In genomic region chr6:53647437-53648094, GRCh38 we compare ENCODE assay signal across 8 cellular contexts. TPM values are rescaled to one million over a fixed set of nuclear protein-coding genes. Genes with fewer than 3 reads are reported as not detected.
DNase-seq lines count a peak whose midpoint lies in the region; ATAC-seq and TF ChIP-seq lines count a peak whose summit lies in the region.

No MANE protein-coding gene starts in this region.

- H3K4me1 Mint-ChIP-seq in dendritic cell treated with granulocyte-macrophage colony-stimulating factor and Interleukin-4, amounts not matched to agents 40 ng/mL and 50 ng/mL, for 4 days (ENCODE audit: low read depth): peaks cover 39% of the 10 kb centered on the region
- peaks cover 5% of the 10 kb centered on the region for H3K4me1 Mint-ChIP-seq in neural progenitor cell

- H3K4me3 ChIP-seq in OCI-LY7 (ENCODE audit: low read depth, low read length, poor library complexity, severe bottlenecking) (no peak overlapping the region), brain microvascular endothelial cell (ENCODE audit: low read depth, low read length) (no peak overlapping the region), neural progenitor cell (no peak overlapping the region)

- no peaks in the 10 kb centered on the region for H3K9me3 Mint-ChIP-seq in dendritic cell treated with granulocyte-macrophage colony-stimulating factor and Interleukin-4, amounts not matched to agents 40 ng/mL and 50 ng/mL, for 4 days
- H3K9me3 Mint-ChIP-seq in neural progenitor cell: no peaks in the 10 kb centered on the region

- no TSS peak for BruUV-seq in OCI-LY7 (replicated peaks; lab: Mats Ljungman, UMichigan)

- no peak overlapping the region; the same call in 1 of the 2 replicates for H2AFZ ChIP-seq in OCI-LY7 (ENCODE audit: low read length)
- no peak overlapping the region for H2AFZ ChIP-seq in neural progenitor cell (replicated peaks)

- intact Hi-C loops in OCI-LY7 (cut with micrococcal nuclease; ENCODE audit: unreplicated experiment): no loop called here
- intact Hi-C loops in dendritic cell treated with granulocyte-macrophage colony-stimulating factor and Interleukin-4, amounts not matched to agents 40 ng/mL and 50 ng/mL, for 4 days (cut with micrococcal nuclease): loop anchor here (5.0 kb wide), 1 partner anchor 55 kb away; no protein-coding TSS in a partner anchor

- H3K36me3 ChIP-seq in OCI-LY7 (ENCODE audit: insufficient read depth, low read length): no peaks in the 10 kb centered on the region
- H3K36me3 ChIP-seq in brain microvascular endothelial cell (replicated peaks): no peaks in the 10 kb centered on the region
- H3K36me3 ChIP-seq in neural progenitor cell: no peaks in the 10 kb centered on the region

- CTCF ChIA-PET in OCI-LY7 (lab: Charles Lee; ENCODE audit: unreplicated experiment): no interaction called here

- H3K9me3 ChIP-seq in OCI-LY7 (ENCODE audit: low read length) (no peaks in the 10 kb centered on the region), neural progenitor cell (ENCODE audit: low read depth) (no peaks in the 10 kb centered on the region)

- ATAC-seq in GM18909 (IDR thresholded peaks at IDR 0.05; ENCODE audit: poor library complexity, unreplicated experiment): peak; percentile 71
- peak; percentile 80 for ATAC-seq in HG02885 (IDR thresholded peaks at IDR 0.05; ENCODE audit: poor library complexity, unreplicated experiment)

- TF ChIP-seq CTCF in OCI-LY7 (conservative IDR thresholded peaks at IDR 0.05; ENCODE audit: low read length) (no peak), brain microvascular endothelial cell (IDR thresholded peaks at IDR 0.05; ENCODE audit: low read depth, low read length, missing control alignments) (no peak), neural progenitor cell (IDR thresholded peaks at IDR 0.05) (no peak)

- in situ Hi-C loops in brain microvascular endothelial cell (cut with HindIII; ENCODE audit: low pct_ligation_motif_present, low sequenced_read_pairs): no loop called here

- peak overlapping the region; percentile 58 for H3K27ac Mint-ChIP-seq in dendritic cell treated with granulocyte-macrophage colony-stimulating factor and Interleukin-4, amounts not matched to agents 40 ng/mL and 50 ng/mL, for 4 days
- no peak overlapping the region for H3K27ac Mint-ChIP-seq in neural progenitor cell

- peak overlapping the region; percentile 46; the same call in 1 of the 2 replicates for H3K4me2 ChIP-seq in OCI-LY7 (ENCODE audit: low read length)
- H3K4me2 ChIP-seq in neural progenitor cell: no peak overlapping the region

- H3K79me2 ChIP-seq in OCI-LY7 (ENCODE audit: insufficient read depth, low read depth, low read length) (no peaks in the 10 kb centered on the region), neural progenitor cell (ENCODE audit: low read depth) (no peaks in the 10 kb centered on the region)

- H3K27me3 ChIP-seq in brain microvascular endothelial cell (replicated peaks) (peaks cover 3% of the 10 kb centered on the region), neural progenitor cell (peaks cover 13% of the 10 kb centered on the region)

- no peaks in the 10 kb centered on the region for H3K36me3 Mint-ChIP-seq in dendritic cell treated with granulocyte-macrophage colony-stimulating factor and Interleukin-4, amounts not matched to agents 40 ng/mL and 50 ng/mL, for 4 days (ENCODE audit: low read depth)
- no peaks in the 10 kb centered on the region for H3K36me3 Mint-ChIP-seq in neural progenitor cell

- peak; percentile 54 for DNase-seq in OCI-LY7 (ENCODE audit: low spot score)
- DNase-seq in EL: no peak
- no peak for DNase-seq in DMS 273 (lab: John Stamatoyannopoulos, UW; ENCODE audit: unreplicated experiment)
- no peak for DNase-seq in brain microvascular endothelial cell
- DNase-seq in neural progenitor cell (ENCODE audit: low spot score): no peak

- H3K4me3 Mint-ChIP-seq in dendritic cell treated with granulocyte-macrophage colony-stimulating factor and Interleukin-4, amounts not matched to agents 40 ng/mL and 50 ng/mL, for 4 days: no peak overlapping the region
- H3K4me3 Mint-ChIP-seq in neural progenitor cell: no peak overlapping the region

- no peak overlapping the region for H3K9ac ChIP-seq in neural progenitor cell

- H3K9me2 ChIP-seq in OCI-LY7 (ENCODE audit: insufficient read depth, low read length): no peaks in the 10 kb centered on the region

- no peaks in the 10 kb centered on the region for H4K20me1 ChIP-seq in OCI-LY7 (ENCODE audit: insufficient read depth, low read length)
- no peaks in the 10 kb centered on the region for H4K20me1 ChIP-seq in neural progenitor cell (ENCODE audit: low read depth)

- H3K27ac ChIP-seq in OCI-LY7 (ENCODE audit: low read depth, low read length, poor library complexity, severe bottlenecking) (no peak overlapping the region), brain microvascular endothelial cell (no peak overlapping the region), neural progenitor cell (no peak overlapping the region)

- H3F3A ChIP-seq in neural progenitor cell (ENCODE audit: low read depth): peaks cover 3% of the 10 kb centered on the region

- POLR2A ChIA-PET in OCI-LY7 (lab: Charles Lee): interaction anchor here (0.7 to 2.1 kb wide), 3 partner anchors 10 to 154 kb away, joined by 3 to 8 read pairs (median 3); no protein-coding TSS in a partner anchor

- H3K27me3 Mint-ChIP-seq in dendritic cell treated with granulocyte-macrophage colony-stimulating factor and Interleukin-4, amounts not matched to agents 40 ng/mL and 50 ng/mL, for 4 days: peaks cover 13% of the 10 kb centered on the region
- H3K27me3 Mint-ChIP-seq in neural progenitor cell (ENCODE audit: insufficient read depth, low read depth): peaks cover 4% of the 10 kb centered on the region

- H3K4me1 ChIP-seq in OCI-LY7 (ENCODE audit: insufficient read depth, low read length, poor library complexity, severe bottlenecking) (peaks cover 14% of the 10 kb centered on the region), neural progenitor cell (no peaks in the 10 kb centered on the region)

RNA-seq across cellular contexts. Expression of gene KLHL31, which starts 18.0 kb away (rescaled TPM):
- not detected in 2 replicates for total RNA-seq in OCI-LY7 (2014; rRNA removed; shearing (Covaris generic))
- not detected in 2 replicates for total RNA-seq in OCI-LY7 (2022)
- total RNA-seq in neural progenitor cell (ENCODE audit: low replicate concordance): 0.06 and 0.17 TPM in 2 replicates
